8 cellular contexts compared by ENCODE assay signal in the genomic region with DNA sequence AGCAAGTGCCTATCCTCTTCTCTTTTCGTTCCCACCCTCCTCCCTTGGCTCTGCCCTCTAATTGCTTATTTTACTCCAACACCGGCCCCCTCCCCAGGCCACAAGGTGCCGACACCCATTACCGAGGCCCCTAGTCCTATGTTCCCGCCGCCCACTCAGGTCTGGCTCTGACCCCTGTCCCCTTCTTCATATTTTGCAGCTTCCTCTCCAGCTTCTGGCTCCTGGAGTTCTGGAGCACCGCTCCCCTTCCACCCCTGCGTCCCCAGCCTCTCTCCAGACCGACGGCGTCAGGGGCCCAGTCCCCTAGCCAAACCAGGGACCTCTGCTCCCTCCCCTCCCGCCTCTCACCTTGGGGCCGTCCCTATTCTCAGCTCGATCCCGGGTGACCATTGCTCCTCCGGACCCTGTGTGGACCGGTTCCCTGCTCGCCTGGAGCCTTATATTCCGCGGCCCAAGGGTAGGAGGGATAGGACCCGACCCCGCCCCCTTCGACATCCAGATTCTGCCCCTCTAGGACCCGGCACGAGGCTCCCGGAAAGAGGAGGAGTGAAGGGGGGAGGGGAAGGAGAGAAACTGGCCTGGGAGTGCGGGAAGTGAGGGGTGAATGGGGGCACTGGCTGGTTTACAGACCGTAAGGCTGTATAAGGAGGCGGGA. TPM values are rescaled to one million over a fixed set of nuclear protein-coding genes. Genes with fewer than 3 reads are reported as not detected.
DNase-seq lines count a peak whose midpoint lies in the region; ATAC-seq and TF ChIP-seq lines count a peak whose summit lies in the region.

A gene (minus strand): TSS at position 412 of the 655 bp plus-strand sequence. CDS start 22 bp downstream, at position 390.

- ATAC-seq in CD4-positive, alpha-beta T cell (ENCODE audit: poor library complexity) = no peak
- ATAC-seq in lung (ENCODE audit: insufficient read depth, low FRiP score) (no peak), GM18868 (IDR thresholded peaks at IDR 0.05; ENCODE audit: unreplicated experiment) (no peak)

- peaks cover 57% of the 10 kb centered on the region for H3K36me3 Mint-ChIP-seq in CD4-positive, alpha-beta T cell (ENCODE audit: low read depth)

- DNase-seq in CD4-positive, alpha-beta T cell = no peak
- DNase-seq in HL-60 (ENCODE audit: low read depth in 1 of 2, low spot score in 1 of 2) (no peak), adipocyte (ENCODE audit: low read depth) (peak; percentile 53), lung (ENCODE audit: low spot score) (no peak), NCI-H2029 (lab: John Stamatoyannopoulos, UW) (no peak), NCI-H1417 treated with DMSO at 0.1 percent for 48 hours (lab: John Stamatoyannopoulos, UW) (no peak), COLO829 (ENCODE audit: low spot score) (no peak)

- H3K27me3 ChIP-seq in CD4-positive, alpha-beta T cell (ENCODE audit: control insufficient read depth, insufficient read depth, low read length) = peaks cover 28% of the 10 kb centered on the region
- H3K27me3 ChIP-seq in HL-60 (ENCODE audit: insufficient read depth, poor library complexity, severe bottlenecking) = peaks cover 11% of the 10 kb centered on the region
- peaks cover 10% of the 10 kb centered on the region for H3K27me3 ChIP-seq in adipocyte (replicated peaks; ENCODE audit: control insufficient read depth, insufficient read depth, low read length)
- no peaks in the 10 kb centered on the region for H3K27me3 ChIP-seq in lung (ENCODE audit: control insufficient read depth, insufficient read depth)

- H3K9me3 Mint-ChIP-seq in CD4-positive, alpha-beta T cell = peaks cover 2% of the 10 kb centered on the region

- H3K9me3 ChIP-seq in CD4-positive, alpha-beta T cell (ENCODE audit: control insufficient read depth, low read length) = no peaks in the 10 kb centered on the region
- H3K9me3 ChIP-seq in adipocyte (ENCODE audit: control insufficient read depth, low read length) (no peaks in the 10 kb centered on the region), lung (ENCODE audit: control insufficient read depth in 2 of 2, insufficient read depth in 1 of 2, low read length in 1 of 2) (no peaks in the 10 kb centered on the region)

- no peak for TF ChIP-seq CTCF in CD4-positive, alpha-beta T cell (IDR thresholded peaks at IDR 0.05)
- TF ChIP-seq CTCF in HL-60 (IDR thresholded peaks at IDR 0.05; ENCODE audit: insufficient read depth, low read length) = no peak
- no peak for TF ChIP-seq CTCF in lung (IDR thresholded peaks at IDR 0.05; ENCODE audit: control extremely low read depth, extremely low read depth)

- H3K4me3 ChIP-seq in HL-60 (replicated peaks; ENCODE audit: insufficient read depth, low read length) (peak within 1 kb of the TSS; percentile 55), adipocyte (ENCODE audit: low read length) (peak within 1 kb of the TSS; percentile 78), lung (peak within 1 kb of the TSS; percentile 29)

- CTCF ChIA-PET in CD4-positive, alpha-beta T cell (lab: Charles Lee) = interaction anchor here (0.5 to 2.0 kb wide), 5 partner anchors 14 to 50 kb away, joined by 3 to 12 read pairs (median 3); no protein-coding TSS in a partner anchor

- POLR2A ChIA-PET in CD4-positive, alpha-beta T cell (lab: Charles Lee) = interaction anchor here (0.8 to 9.8 kb wide), 12 partner anchors 11 to 438 kb away, joined by 3 to 161 read pairs (median 7); a partner anchor contains a TSS

- peaks cover 56% of the 10 kb centered on the region for H3K27me3 Mint-ChIP-seq in CD4-positive, alpha-beta T cell

- H3K27ac Mint-ChIP-seq in CD4-positive, alpha-beta T cell = peak within 1 kb of the TSS; percentile 83

- H3K27ac ChIP-seq in CD4-positive, alpha-beta T cell (ENCODE audit: low read depth, low read length) = no peak within 1 kb of the TSS
- no peak within 1 kb of the TSS for H3K27ac ChIP-seq in HL-60 (replicated peaks)
- H3K27ac ChIP-seq in lung (ENCODE audit: low read depth in 1 of 2, low read length in 1 of 2) = no peak within 1 kb of the TSS

- H3K9ac ChIP-seq in adipocyte (ENCODE audit: low read length) = peak within 1 kb of the TSS; percentile 18

- WGBS in lung, 2 donors = 1 to 2% methylated on average over 27 to 29 of the region's 29 CpGs

- intact Hi-C loops in CD4-positive, alpha-beta T cell (cut with DNase I, micrococcal nuclease) = loop anchor here (2.0 to 5.0 kb wide), 5 partner anchors 15 to 173 kb away; a partner anchor contains a TSS

- H3K4me3 Mint-ChIP-seq in CD4-positive, alpha-beta T cell = peak within 1 kb of the TSS; percentile 91

- H3K4me1 Mint-ChIP-seq in CD4-positive, alpha-beta T cell (ENCODE audit: low read depth) = peaks cover 72% of the 10 kb centered on the region

- H3K36me3 ChIP-seq in adipocyte (ENCODE audit: control insufficient read depth, insufficient read depth, low read length, severe bottlenecking) (no peaks in the 10 kb centered on the region), lung (ENCODE audit: control insufficient read depth in 2 of 2, insufficient read depth in 2 of 2, low read length in 2 of 2) (no peaks in the 10 kb centered on the region)

- peaks cover 48% of the 10 kb centered on the region for H3K4me1 ChIP-seq in adipocyte (ENCODE audit: control insufficient read depth, insufficient read depth, low read length)
- peaks cover 0 to 36% of the 10 kb centered on the region in 2 donors for H3K4me1 ChIP-seq in lung (ENCODE audit: control insufficient read depth in 2 of 2, insufficient read depth in 2 of 2, low read length in 2 of 2)

RNA-seq across cellular contexts. Expression of the gene that starts here (rescaled TPM):
- total RNA-seq in CD4-positive, alpha-beta T cell = under 1 TPM; 0.52 to 0.53 TPM
- under 1 TPM in 1 of 2 donors, not detected in 1; 0.55 TPM for total RNA-seq in lung
- polyA plus RNA-seq in lung = under 1 TPM; 0.22 to 0.28 TPM
